Comparison of ENCODE assay signal across 17 cellular contexts in genomic region chr6:20416063-20416454, GRCh38. TPM values are rescaled to one million over a fixed set of nuclear protein-coding genes. Genes with fewer than 3 reads are reported as not detected.
DNase-seq lines count a peak whose midpoint lies in the region; ATAC-seq and TF ChIP-seq lines count a peak whose summit lies in the region.
"Had no signal": no experiment of that assay in that cellular context is flagged by ENCODE, and none has a peak within 500 bp of the region (broad histone marks: within the 10 kb centered on the region; RNA-seq: fewer than 3 reads in every experiment).

No MANE protein-coding gene starts in this region.

- no peak overlapping the region for H3K4me3 ChIP-seq in transverse colon
- H3K4me3 ChIP-seq: vagina had no signal

- CTCF ChIA-PET in T-cell (lab: Charles Lee) = no interaction called here

- no peak for DNase-seq in activated naive CD8-positive, alpha-beta T cell treated with anti-CD3 and anti-CD28 coated beads for 36 hours
- DNase-seq in T-cell (no peak), memory B cell (ENCODE audit: low spot score in 2 of 2) (no peak), transverse colon (no peak), SHP77 treated with DMSO at 0.1 percent for 48 hours (lab: John Stamatoyannopoulos, UW) (no peak), ACHN (no peak), amniotic stem cell (lab: John Stamatoyannopoulos, UW) (no peak)
- DNase-seq: activated B cell treated with CpG ODN at 0.5 μM for 24 hours; activated T-cell treated with anti-CD3 and anti-CD28 coated beads for 4 hours; DMS53; NCI-H1930; NCI-H526; stimulated activated naive CD4-positive, alpha-beta T cell; SW 1271 had no signal

- ATAC-seq in T-cell (replicated peaks in 1 of 4) (peak in 3 of 4 experiments; percentile 16 to 30 (median 28)), memory B cell (ENCODE audit: low read depth) (no peak)
- ATAC-seq: HCT116 had no signal

- no peak for TF ChIP-seq POLR2A in transverse colon (IDR thresholded peaks at IDR 0.05)

- peaks cover 3% of the 10 kb centered on the region for H3K9me3 Mint-ChIP-seq in activated naive CD8-positive, alpha-beta T cell (ENCODE audit: low read depth)
- H3K9me3 Mint-ChIP-seq in activated naive CD8-positive, alpha-beta T cell treated with anti-CD3 and anti-CD28 coated beads for 36 hours = peaks cover 3% of the 10 kb centered on the region
- H3K9me3 Mint-ChIP-seq in T-cell = no peaks in the 10 kb centered on the region
- no peaks in the 10 kb centered on the region for H3K9me3 Mint-ChIP-seq in memory B cell
- H3K9me3 Mint-ChIP-seq: activated B cell treated with CpG ODN at 0.5 μM for 24 hours had no signal

- no peak for TF ChIP-seq EP300 in transverse colon (IDR thresholded peaks at IDR 0.05; ENCODE audit: low read depth)

- TF ChIP-seq CTCF in transverse colon (IDR thresholded peaks at IDR 0.05) = no peak

- peak overlapping the region; percentile 63 to 72 (median 68) for H3K27ac ChIP-seq in transverse colon
- H3K27ac ChIP-seq: vagina had no signal

- H3K4me1 Mint-ChIP-seq in activated naive CD8-positive, alpha-beta T cell (ENCODE audit: low read depth) = peaks cover 59% of the 10 kb centered on the region
- peaks cover 53% of the 10 kb centered on the region for H3K4me1 Mint-ChIP-seq in activated naive CD8-positive, alpha-beta T cell treated with anti-CD3 and anti-CD28 coated beads for 36 hours
- H3K4me1 Mint-ChIP-seq in T-cell (peaks cover 55 to 75% (median 56%) of the 10 kb centered on the region in 3 donors), memory B cell (peaks cover 29% of the 10 kb centered on the region)

- H3K36me3 ChIP-seq in transverse colon = no peaks in the 10 kb centered on the region
- H3K36me3 ChIP-seq: vagina had no signal

- intact Hi-C loops in transverse colon (cut with DNase I; ENCODE audit: low total_unique reads) = no loop called here

- no peaks in the 10 kb centered on the region for H3K27me3 Mint-ChIP-seq in activated naive CD8-positive, alpha-beta T cell
- H3K27me3 Mint-ChIP-seq in activated naive CD8-positive, alpha-beta T cell treated with anti-CD3 and anti-CD28 coated beads for 36 hours = no peaks in the 10 kb centered on the region
- H3K27me3 Mint-ChIP-seq in T-cell = no peaks in the 10 kb centered on the region
- no peaks in the 10 kb centered on the region for H3K27me3 Mint-ChIP-seq in memory B cell
- H3K27me3 Mint-ChIP-seq: activated B cell treated with CpG ODN at 0.5 μM for 24 hours had no signal

- H3K27ac Mint-ChIP-seq in activated naive CD8-positive, alpha-beta T cell = no peak overlapping the region
- H3K27ac Mint-ChIP-seq in activated naive CD8-positive, alpha-beta T cell treated with anti-CD3 and anti-CD28 coated beads for 36 hours = no peak overlapping the region
- H3K27ac Mint-ChIP-seq in T-cell (peak overlapping the region in 1 of 2 donors; percentile 40), memory B cell (peak overlapping the region; percentile 41)
- H3K27ac Mint-ChIP-seq: activated B cell treated with CpG ODN at 0.5 μM for 24 hours had no signal

- POLR2A ChIA-PET in T-cell (lab: Charles Lee) = no interaction called here

- peak overlapping the region; percentile 28 for H3K4me3 Mint-ChIP-seq in activated naive CD8-positive, alpha-beta T cell
- H3K4me3 Mint-ChIP-seq in activated naive CD8-positive, alpha-beta T cell treated with anti-CD3 and anti-CD28 coated beads for 36 hours = no peak overlapping the region
- peak overlapping the region in 1 of 3 donors; percentile 14 for H3K4me3 Mint-ChIP-seq in T-cell
- H3K4me3 Mint-ChIP-seq in memory B cell = no peak overlapping the region
- H3K4me3 Mint-ChIP-seq: activated B cell treated with CpG ODN at 0.5 μM for 24 hours had no signal

- H3K36me3 Mint-ChIP-seq in activated naive CD8-positive, alpha-beta T cell = peaks cover 16% of the 10 kb centered on the region
- H3K36me3 Mint-ChIP-seq in activated naive CD8-positive, alpha-beta T cell treated with anti-CD3 and anti-CD28 coated beads for 36 hours = peaks cover 46% of the 10 kb centered on the region
- H3K36me3 Mint-ChIP-seq in T-cell (peaks cover 19% of the 10 kb centered on the region), memory B cell (peaks cover 9% of the 10 kb centered on the region)

- H3K9me3 ChIP-seq in transverse colon = no peaks in the 10 kb centered on the region
- H3K9me3 ChIP-seq: vagina had no signal

- no peaks in the 10 kb centered on the region for H3K27me3 ChIP-seq in transverse colon
- H3K27me3 ChIP-seq: vagina had no signal

- WGBS in transverse colon (ENCODE audit: low coverage in 1 of 2), 2 donors = 33 to 40% methylated on average over 2 to 4 of the region's 4 CpGs

- in situ Hi-C loops in transverse colon (cut with MboI; ENCODE audit: low pct_ligation_motif_present in 1 of 4, low pct_unique_long_range_greater_than_20kb in 1 of 4, low sequenced_read_pairs in 3 of 4) = loop anchor here in 1 of 4 donors (10.0 kb wide), 1 partner anchor 119 kb away; the partner anchor contains the start of gene CDKAL1
- in situ Hi-C loops in ACHN (cut with HindIII; ENCODE audit: low pct_ligation_motif_present, low pct_unique_long_range_greater_than_20kb, low sequenced_read_pairs) = no loop called here

- peaks cover 5 to 49% (median 27%) of the 10 kb centered on the region in 4 donors for H3K4me1 ChIP-seq in transverse colon
- H3K4me1 ChIP-seq: vagina had no signal

RNA-seq across cellular contexts. Expression of gene E2F3, which starts 14.4 kb away (rescaled TPM):
- total RNA-seq in activated naive CD8-positive, alpha-beta T cell treated with anti-CD3 and anti-CD28 coated beads for 36 hours = 10 to 100 TPM; 21.5 to 22.8 TPM
- total RNA-seq in T-cell = 10 to 100 TPM in 4 of 5 donors, 1 to 10 TPM in 1; 9.6 to 28.2 (median 23.1) TPM
- 10 to 100 TPM in 1 of 4 donors, 1 to 10 TPM in 3; 2.2 to 16.3 (median 5.6) TPM for total RNA-seq in transverse colon
